ENCODE assay signal across 13 cellular contexts in the genomic region with DNA sequence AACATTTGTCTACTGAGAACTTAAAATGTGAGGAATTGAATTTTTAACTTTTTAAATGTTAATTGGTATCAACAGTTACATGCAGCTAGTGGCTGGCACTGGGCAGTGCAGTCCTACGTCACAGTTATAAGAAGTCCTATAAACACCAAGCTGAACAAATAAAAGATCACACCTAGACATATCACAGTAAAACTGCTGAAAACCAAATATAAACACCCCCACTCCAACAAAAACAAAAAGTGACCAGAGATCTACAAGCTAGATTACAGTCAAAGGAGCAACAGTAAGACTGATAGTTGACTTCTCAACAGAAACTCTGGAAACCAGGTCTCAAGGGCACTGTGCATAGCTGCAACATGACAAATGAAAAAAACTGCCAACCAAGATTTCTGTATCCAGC. TPM values are rescaled to one million over a fixed set of nuclear protein-coding genes. Genes with fewer than 3 reads are reported as not detected.
DNase-seq lines count a peak whose midpoint lies in the region; ATAC-seq lines count a peak whose summit lies in the region.
"Had no signal": no experiment of that assay in that cellular context is flagged by ENCODE, and none has a peak within 500 bp of the region (broad histone marks: within the 10 kb centered on the region; RNA-seq: fewer than 3 reads in every experiment).

No MANE protein-coding gene starts in this region.

- peaks cover 89% of the 10 kb centered on the region for H3K4me1 Mint-ChIP-seq in activated naive CD4-positive, alpha-beta T cell treated with anti-CD3 and anti-CD28 coated beads, Interleukin-2, amount 50 U/mL, for 24 hours
- H3K4me1 Mint-ChIP-seq in T-cell, result peaks cover 76 to 86% (median 84%) of the 10 kb centered on the region in 3 donors
- peaks cover 69% of the 10 kb centered on the region for H3K4me1 Mint-ChIP-seq in stimulated activated effector memory CD8-positive, alpha-beta T cell treated with anti-CD3 and anti-CD28 coated beads, Interleukin-12 subunit alpha, Interleukin-12 subunit beta, amount 100 ng/mL, for 72 hours

- no peak overlapping the region for H3K27ac Mint-ChIP-seq in activated naive CD4-positive, alpha-beta T cell treated with anti-CD3 and anti-CD28 coated beads, Interleukin-2, amount 50 U/mL, for 24 hours
- H3K27ac Mint-ChIP-seq in T-cell, result no peak overlapping the region
- no peak overlapping the region for H3K27ac Mint-ChIP-seq in stimulated activated effector memory CD8-positive, alpha-beta T cell treated with anti-CD3 and anti-CD28 coated beads, Interleukin-12 subunit alpha, Interleukin-12 subunit beta, amount 100 ng/mL, for 72 hours

- no peaks in the 10 kb centered on the region for H3K27me3 Mint-ChIP-seq in activated naive CD4-positive, alpha-beta T cell treated with anti-CD3 and anti-CD28 coated beads, Interleukin-2, amount 50 U/mL, for 24 hours
- no peaks in the 10 kb centered on the region for H3K27me3 Mint-ChIP-seq in T-cell

- peak overlapping the region; percentile 30 for H3K4me3 Mint-ChIP-seq in activated naive CD4-positive, alpha-beta T cell treated with anti-CD3 and anti-CD28 coated beads, Interleukin-2, amount 50 U/mL, for 24 hours
- peak overlapping the region in 2 of 3 donors; percentile 25 to 57 for H3K4me3 Mint-ChIP-seq in T-cell
- H3K4me3 Mint-ChIP-seq in stimulated activated effector memory CD8-positive, alpha-beta T cell treated with anti-CD3 and anti-CD28 coated beads, Interleukin-12 subunit alpha, Interleukin-12 subunit beta, amount 100 ng/mL, for 72 hours, result no peak overlapping the region

- CTCF ChIA-PET in T-cell (lab: Charles Lee), result interaction anchor here in 1 of 2 donors (0.6 to 0.9 kb wide), 2 partner anchors 16 to 193 kb away, joined by 3 read pairs; no protein-coding TSS in a partner anchor

- POLR2A ChIA-PET in T-cell (lab: Charles Lee), result interaction anchor here in 1 of 2 donors (0.6 kb wide), 1 partner anchor 18 kb away, joined by 4 read pairs; no protein-coding TSS in a partner anchor

- ATAC-seq in T-cell (replicated peaks in 1 of 4) (peak in 1 of 4 experiments; percentile 41), GM19467 (IDR thresholded peaks at IDR 0.05; ENCODE audit: unreplicated experiment) (no peak), GM21423 (IDR thresholded peaks at IDR 0.05; ENCODE audit: unreplicated experiment) (no peak), HG03439 (IDR thresholded peaks at IDR 0.05; ENCODE audit: unreplicated experiment) (no peak)
- ATAC-seq in stimulated activated effector memory CD8-positive, alpha-beta T cell treated with anti-CD3 and anti-CD28 coated beads, Interleukin-12 subunit alpha, Interleukin-12 subunit beta, amount 100 ng/mL, for 72 hours, result peak; percentile 63

- H3K36me3 Mint-ChIP-seq in activated naive CD4-positive, alpha-beta T cell treated with anti-CD3 and anti-CD28 coated beads, Interleukin-2, amount 50 U/mL, for 24 hours, result peaks cover 9% of the 10 kb centered on the region
- peaks cover 5% of the 10 kb centered on the region for H3K36me3 Mint-ChIP-seq in T-cell
- H3K36me3 Mint-ChIP-seq in stimulated activated effector memory CD8-positive, alpha-beta T cell treated with anti-CD3 and anti-CD28 coated beads, Interleukin-12 subunit alpha, Interleukin-12 subunit beta, amount 100 ng/mL, for 72 hours, result peaks cover 12% of the 10 kb centered on the region

- DNase-seq in activated naive CD4-positive, alpha-beta T cell treated with Interleukin-2 at 50 U/mL for 16 hours, result no peak
- DNase-seq in T-cell (no peak), fibroblast of the conjunctiva (ENCODE audit: low read depth) (peak; percentile 8)
- DNase-seq in stimulated activated effector memory CD8-positive, alpha-beta T cell treated with anti-CD3 and anti-CD28 coated beads, Interleukin-12 subunit alpha, Interleukin-12 subunit beta, amount 100 ng/mL, for 72 hours (ENCODE audit: low spot score in 2 of 2), result no peak
- DNase-seq: activated CD4-positive, alpha-beta T cell treated with anti-CD3 and anti-CD28 coated beads for 1 hour; activated gamma-delta T cell treated with Interleukin-2 at 50 U/mL for 16 hours; kidney; NCI-H146; stimulated activated CD4-positive, alpha-beta T cell treated with anti-CD3 and anti-CD28 coated beads, Interleukin-15, amount 100 ng/mL, for 24 hours had no signal

- H3K9me3 Mint-ChIP-seq in activated naive CD4-positive, alpha-beta T cell treated with anti-CD3 and anti-CD28 coated beads, Interleukin-2, amount 50 U/mL, for 24 hours, result no peaks in the 10 kb centered on the region
- H3K9me3 Mint-ChIP-seq in T-cell, result no peaks in the 10 kb centered on the region
- no peaks in the 10 kb centered on the region for H3K9me3 Mint-ChIP-seq in stimulated activated effector memory CD8-positive, alpha-beta T cell treated with anti-CD3 and anti-CD28 coated beads, Interleukin-12 subunit alpha, Interleukin-12 subunit beta, amount 100 ng/mL, for 72 hours

RNA-seq across cellular contexts. Expression of gene TLK1, which starts 19.4 kb away (rescaled TPM):
- total RNA-seq in T-cell, result 100 to 1,000 TPM; 112 to 129 (median 120) TPM
